ENCODE assay signal across 1 cellular context in the genomic region with DNA sequence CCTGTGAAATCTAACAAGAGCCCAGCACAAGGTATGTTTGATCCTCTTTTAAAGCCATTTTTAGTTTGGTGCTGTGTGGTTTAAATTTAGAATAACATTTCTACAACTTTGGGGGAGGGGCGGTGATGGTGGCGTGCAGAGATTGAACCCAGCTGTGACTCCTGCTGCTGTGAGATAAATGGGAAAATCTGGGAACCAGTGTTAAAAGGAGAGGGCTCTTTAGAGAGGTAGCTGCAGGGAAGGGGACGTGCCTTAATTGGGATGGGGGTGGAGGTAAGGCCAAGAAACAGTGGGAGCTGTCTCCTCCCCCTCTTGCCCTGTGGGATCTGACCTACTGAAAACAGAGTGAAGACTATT.
TF ChIP-seq lines count a peak whose summit lies in the region.

No MANE protein-coding gene starts in this region.

TF ChIP-seq in GM23338, 12 proteins besides CTCF, POLR2A, EP300 and RAD21:
- TF ChIP-seq, protein P1, sequence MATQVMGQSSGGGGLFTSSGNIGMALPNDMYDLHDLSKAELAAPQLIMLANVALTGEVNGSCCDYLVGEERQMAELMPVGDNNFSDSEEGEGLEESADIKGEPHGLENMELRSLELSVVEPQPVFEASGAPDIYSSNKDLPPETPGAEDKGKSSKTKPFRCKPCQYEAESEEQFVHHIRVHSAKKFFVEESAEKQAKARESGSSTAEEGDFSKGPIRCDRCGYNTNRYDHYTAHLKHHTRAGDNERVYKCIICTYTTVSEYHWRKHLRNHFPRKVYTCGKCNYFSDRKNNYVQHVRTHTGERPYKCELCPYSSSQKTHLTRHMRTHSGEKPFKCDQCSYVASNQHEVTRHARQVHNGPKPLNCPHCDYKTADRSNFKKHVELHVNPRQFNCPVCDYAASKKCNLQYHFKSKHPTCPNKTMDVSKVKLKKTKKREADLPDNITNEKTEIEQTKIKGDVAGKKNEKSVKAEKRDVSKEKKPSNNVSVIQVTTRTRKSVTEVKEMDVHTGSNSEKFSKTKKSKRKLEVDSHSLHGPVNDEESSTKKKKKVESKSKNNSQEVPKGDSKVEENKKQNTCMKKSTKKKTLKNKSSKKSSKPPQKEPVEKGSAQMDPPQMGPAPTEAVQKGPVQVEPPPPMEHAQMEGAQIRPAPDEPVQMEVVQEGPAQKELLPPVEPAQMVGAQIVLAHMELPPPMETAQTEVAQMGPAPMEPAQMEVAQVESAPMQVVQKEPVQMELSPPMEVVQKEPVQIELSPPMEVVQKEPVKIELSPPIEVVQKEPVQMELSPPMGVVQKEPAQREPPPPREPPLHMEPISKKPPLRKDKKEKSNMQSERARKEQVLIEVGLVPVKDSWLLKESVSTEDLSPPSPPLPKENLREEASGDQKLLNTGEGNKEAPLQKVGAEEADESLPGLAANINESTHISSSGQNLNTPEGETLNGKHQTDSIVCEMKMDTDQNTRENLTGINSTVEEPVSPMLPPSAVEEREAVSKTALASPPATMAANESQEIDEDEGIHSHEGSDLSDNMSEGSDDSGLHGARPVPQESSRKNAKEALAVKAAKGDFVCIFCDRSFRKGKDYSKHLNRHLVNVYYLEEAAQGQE (IDR thresholded peaks at IDR 0.05; ENCODE audit: unreplicated experiment): no peak
- no peak for TF ChIP-seq ETS1 (IDR thresholded peaks at IDR 0.05)
- no peak for TF ChIP-seq ZNF331 (CRISPR knock-in tag; IDR thresholded peaks at IDR 0.05; ENCODE audit: low read depth)
- no peak for TF ChIP-seq EZH2 (IDR thresholded peaks at IDR 0.05; ENCODE audit: low read depth, unreplicated experiment)
- no peak for TF ChIP-seq JUNB (IDR thresholded peaks at IDR 0.05; ENCODE audit: unreplicated experiment)
- TF ChIP-seq ZNF462 (CRISPR knock-in tag; IDR thresholded peaks at IDR 0.05): no peak
TF ChIP-seq in GM23338: peak in this region for 0.
